11 cellular contexts compared by ENCODE assay signal in the genomic region with DNA sequence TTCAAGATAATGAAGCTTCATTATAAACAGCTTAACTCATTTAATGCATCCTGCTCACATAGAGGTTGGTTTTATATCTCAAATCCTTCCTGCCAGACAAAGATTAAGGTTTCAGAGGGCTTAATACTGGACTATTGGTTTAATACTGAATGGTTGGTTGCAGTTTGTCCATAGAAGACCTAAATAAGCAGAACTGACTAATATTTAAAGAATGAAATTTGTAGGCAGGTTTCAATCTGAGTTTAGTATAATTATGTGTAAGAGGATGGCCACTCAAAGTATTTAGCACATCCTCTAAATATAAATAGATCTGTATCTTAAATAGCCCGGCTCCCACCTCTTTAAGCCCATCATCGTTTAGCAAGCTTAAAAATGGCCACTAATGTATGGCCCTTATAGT.
DNase-seq lines count a peak whose midpoint lies in the region; ATAC-seq and TF ChIP-seq lines count a peak whose summit lies in the region.
"Had no signal": no experiment of that assay in that cellular context is flagged by ENCODE, and none has a peak within 500 bp of the region (broad histone marks: within the 10 kb centered on the region; RNA-seq: fewer than 3 reads in every experiment).

No MANE protein-coding gene starts in this region.

- H3K9me3 Mint-ChIP-seq in stimulated activated effector memory CD8-positive, alpha-beta T cell treated with anti-CD3 and anti-CD28 coated beads, Interleukin-12 subunit alpha, Interleukin-12 subunit beta, amount 100 ng/mL, for 72 hours: peaks cover 5% of the 10 kb centered on the region
- H3K9me3 Mint-ChIP-seq in type B pancreatic cell: no peaks in the 10 kb centered on the region

- H3K27ac Mint-ChIP-seq in stimulated activated effector memory CD8-positive, alpha-beta T cell treated with anti-CD3 and anti-CD28 coated beads, Interleukin-12 subunit alpha, Interleukin-12 subunit beta, amount 100 ng/mL, for 72 hours: no peak overlapping the region
- H3K27ac Mint-ChIP-seq in type B pancreatic cell: no peak overlapping the region

- H3K27me3 Mint-ChIP-seq in type B pancreatic cell: no peaks in the 10 kb centered on the region

- H3K36me3 Mint-ChIP-seq in stimulated activated effector memory CD8-positive, alpha-beta T cell treated with anti-CD3 and anti-CD28 coated beads, Interleukin-12 subunit alpha, Interleukin-12 subunit beta, amount 100 ng/mL, for 72 hours: no peaks in the 10 kb centered on the region
- peaks cover 15% of the 10 kb centered on the region for H3K36me3 Mint-ChIP-seq in type B pancreatic cell

- ATAC-seq in GM18873 (IDR thresholded peaks at IDR 0.05; ENCODE audit: low FRiP score, unreplicated experiment) (peak; percentile 73), HG02588 (IDR thresholded peaks at IDR 0.05; ENCODE audit: unreplicated experiment) (peak; percentile 64), HG03432 (IDR thresholded peaks at IDR 0.05; ENCODE audit: unreplicated experiment) (peak; percentile 84), HG02970 (IDR thresholded peaks at IDR 0.05; ENCODE audit: low FRiP score, unreplicated experiment) (no peak)
- ATAC-seq in stimulated activated effector memory CD8-positive, alpha-beta T cell treated with anti-CD3 and anti-CD28 coated beads, Interleukin-12 subunit alpha, Interleukin-12 subunit beta, amount 100 ng/mL, for 72 hours: peak; percentile 43

- peaks cover 17% of the 10 kb centered on the region for H3K4me1 Mint-ChIP-seq in stimulated activated effector memory CD8-positive, alpha-beta T cell treated with anti-CD3 and anti-CD28 coated beads, Interleukin-12 subunit alpha, Interleukin-12 subunit beta, amount 100 ng/mL, for 72 hours
- no peaks in the 10 kb centered on the region for H3K4me1 Mint-ChIP-seq in type B pancreatic cell (ENCODE audit: unreplicated experiment)

- H3K4me3 Mint-ChIP-seq in stimulated activated effector memory CD8-positive, alpha-beta T cell treated with anti-CD3 and anti-CD28 coated beads, Interleukin-12 subunit alpha, Interleukin-12 subunit beta, amount 100 ng/mL, for 72 hours: no peak overlapping the region
- H3K4me3 Mint-ChIP-seq in type B pancreatic cell: no peak overlapping the region

- no peak for TF ChIP-seq CTCF in type B pancreatic cell (conservative IDR thresholded peaks at IDR 0.05)

- DNase-seq in stimulated activated effector memory CD8-positive, alpha-beta T cell treated with anti-CD3 and anti-CD28 coated beads, Interleukin-12 subunit alpha, Interleukin-12 subunit beta, amount 100 ng/mL, for 72 hours (ENCODE audit: low spot score in 2 of 2): no peak
- DNase-seq in activated gamma-delta T cell (lab: John Stamatoyannopoulos, UW) (no peak), type B pancreatic cell (ENCODE audit: extremely low spot score, unreplicated experiment) (no peak), hepatic stellate cell (ENCODE audit: low spot score) (no peak)
- DNase-seq: activated T-cell treated with anti-CD3 and anti-CD28 coated beads, Interleukin-2, amount 50 U/mL, for 48 hours; SHP77; stimulated activated naive CD4-positive, alpha-beta T cell had no signal
